ENCODE assay signal across 10 cellular contexts in the genomic region with DNA sequence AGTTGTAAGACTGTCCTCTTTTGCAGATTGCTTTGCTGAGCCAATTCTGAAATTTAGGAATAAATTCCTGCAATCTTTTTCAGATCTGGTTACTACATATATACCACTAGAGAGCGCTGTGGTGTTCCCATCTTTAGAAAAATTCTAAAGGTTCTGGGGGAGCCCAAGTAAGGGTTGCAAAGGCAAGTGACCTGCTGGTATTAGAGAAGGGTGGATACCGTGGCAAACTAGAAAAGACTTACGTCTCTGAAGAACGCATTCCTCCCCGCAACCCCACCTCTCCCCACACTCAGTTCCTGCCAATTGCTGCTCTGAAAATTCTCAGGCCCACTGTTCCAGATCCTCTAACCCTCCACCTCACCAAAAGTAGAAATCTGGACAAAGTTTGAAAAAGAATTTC. TPM values are rescaled to one million over a fixed set of nuclear protein-coding genes. Genes with fewer than 3 reads are reported as not detected.
DNase-seq lines count a peak whose midpoint lies in the region; ATAC-seq and TF ChIP-seq lines count a peak whose summit lies in the region.
"Had no signal": no experiment of that assay in that cellular context is flagged by ENCODE, and none has a peak within 500 bp of the region (broad histone marks: within the 10 kb centered on the region; RNA-seq: fewer than 3 reads in every experiment).

No MANE protein-coding gene starts in this region.

- H3K36me3 Mint-ChIP-seq in chondrocyte (ENCODE audit: low read depth), result no peaks in the 10 kb centered on the region

- no peaks in the 10 kb centered on the region for H3K27me3 Mint-ChIP-seq in chondrocyte (ENCODE audit: low read depth)

- no peaks in the 10 kb centered on the region for H3K27me3 ChIP-seq in effector memory CD4-positive, alpha-beta T cell (replicated peaks; ENCODE audit: control insufficient read depth, insufficient read depth, low read length, poor library complexity, severe bottlenecking)
- H3K27me3 ChIP-seq: BLaER1 had no signal

- DNase-seq in DMS53 (lab: John Stamatoyannopoulos, UW) (peak; percentile 35), DMS53 treated with DMSO at 0.1 percent for 48 hours (lab: John Stamatoyannopoulos, UW; ENCODE audit: unreplicated experiment) (no peak), NCI-H82 treated with DMSO at 0.1 percent for 48 hours (lab: John Stamatoyannopoulos, UW; ENCODE audit: unreplicated experiment) (peak; percentile 17), chondrocyte (ENCODE audit: low spot score) (no peak), mucosa of descending colon (peak in 1 of 3 donors; percentile 15)
- DNase-seq in effector memory CD4-positive, alpha-beta T cell, result no peak
- DNase-seq: right cardiac atrium had no signal

- H3K4me1 Mint-ChIP-seq in chondrocyte (ENCODE audit: low read depth), result peaks cover 23% of the 10 kb centered on the region

- intact Hi-C loops in mucosa of descending colon (cut with DNase I, micrococcal nuclease), result no loop called here

- no peaks in the 10 kb centered on the region for H3K9me3 ChIP-seq in mucosa of descending colon
- no peaks in the 10 kb centered on the region for H3K9me3 ChIP-seq in effector memory CD4-positive, alpha-beta T cell (ENCODE audit: control insufficient read depth, low read length)
- H3K9me3 ChIP-seq: BLaER1 had no signal

- ATAC-seq in GM21390 (IDR thresholded peaks at IDR 0.05; ENCODE audit: unreplicated experiment) (peak; percentile 48), mucosa of descending colon (no peak), HG03521 (IDR thresholded peaks at IDR 0.05; ENCODE audit: unreplicated experiment) (no peak)

- no peaks in the 10 kb centered on the region for H3K4me1 ChIP-seq in mucosa of descending colon (ENCODE audit: low read depth)
- H3K4me1 ChIP-seq in effector memory CD4-positive, alpha-beta T cell (ENCODE audit: control insufficient read depth, insufficient read depth, low read length, poor library complexity, severe bottlenecking), result no peaks in the 10 kb centered on the region

- no peak overlapping the region for H3K4me3 ChIP-seq in mucosa of descending colon
- H3K4me3 ChIP-seq in effector memory CD4-positive, alpha-beta T cell (ENCODE audit: insufficient read depth, low read depth, low read length, poor library complexity, severe bottlenecking), result no peak overlapping the region
- H3K4me3 ChIP-seq: BLaER1 had no signal

- H3K9me3 Mint-ChIP-seq in chondrocyte (ENCODE audit: low read depth), result no peaks in the 10 kb centered on the region

- no peak overlapping the region for H3K27ac ChIP-seq in effector memory CD4-positive, alpha-beta T cell (ENCODE audit: insufficient read depth, low read length, poor library complexity, severe bottlenecking)
- H3K27ac ChIP-seq: BLaER1 had no signal

- H3K4me3 Mint-ChIP-seq in chondrocyte (ENCODE audit: unreplicated experiment), result no peak overlapping the region

- H3K36me3 ChIP-seq in mucosa of descending colon (ENCODE audit: low read depth), result no peaks in the 10 kb centered on the region
- no peaks in the 10 kb centered on the region for H3K36me3 ChIP-seq in effector memory CD4-positive, alpha-beta T cell (ENCODE audit: control insufficient read depth, insufficient read depth, low read length)
- H3K36me3 ChIP-seq: BLaER1 had no signal

- peak; percentile 87 for TF ChIP-seq CTCF in chondrocyte (IDR thresholded peaks at IDR 0.05)
- peak; percentile 20 for TF ChIP-seq CTCF in mucosa of descending colon (IDR thresholded peaks at IDR 0.05)

- no peak overlapping the region for H3K27ac Mint-ChIP-seq in chondrocyte (ENCODE audit: unreplicated experiment)

RNA-seq across cellular contexts. Expression of a gene that starts 48.5 kb away (rescaled TPM):
- total RNA-seq in chondrocyte, result 0.37 to 1.6 TPM (median 1.0 TPM) in 3 replicates
- 1 to 10 TPM in 1 of 3 donors, not detected in 2; 1.1 TPM for total RNA-seq in mucosa of descending colon

Comparison
In these comparisons a context has a peak if more than half of its experiments do, and no peak if none do; other contexts are left out.
1. DNase-seq: peak in DMS53 (single experiment) and NCI-H82 treated with DMSO at 0.1 percent for 48 hours (single experiment); none in DMS53 treated with DMSO at 0.1 percent for 48 hours (single experiment), chondrocyte (single experiment) and effector memory CD4-positive, alpha-beta T cell (0 of 3).